8 cellular contexts compared by ENCODE assay signal in genomic region chrX:49230500-49231232, GRCh38. TPM values are rescaled to one million over a fixed set of nuclear protein-coding genes. Genes with fewer than 3 reads are reported as not detected.
DNase-seq lines count a peak whose midpoint lies in the region; ATAC-seq and TF ChIP-seq lines count a peak whose summit lies in the region.

No MANE protein-coding gene starts in this region.

- no peaks in the 10 kb centered on the region for H3K36me3 ChIP-seq in stomach

- POLR2A ChIA-PET in activated CD8-positive, alpha-beta T cell treated with anti-CD3 and anti-CD28 coated beads, Interleukin-2, amount 10 ng/mL, durations not matched to agents 7 days and 5 days (lab: Charles Lee) = interaction anchor here (1.0 kb wide), 1 partner anchor 65 kb away, joined by 3 read pairs; no protein-coding TSS in a partner anchor

- no peak for TF ChIP-seq POLR2A in stomach (IDR thresholded peaks at IDR 0.05)

- peak overlapping the region; percentile 1 to 69 (median 62) for H3K27ac ChIP-seq in stomach

- intact Hi-C loops in CD14-positive monocyte (cut with micrococcal nuclease) = no loop called here
- intact Hi-C loops in stomach (cut with DNase I; ENCODE audit: low total_unique reads) = no loop called here

- 3 to 45% (median 10%) methylated on average over 7 to 44 of the region's 44 CpGs for WGBS in stomach, 5 donors

- TF ChIP-seq CTCF in CD14-positive monocyte (IDR thresholded peaks at IDR 0.05) (peak; percentile 22), epithelial cell of esophagus (IDR thresholded peaks at IDR 0.05; ENCODE audit: insufficient read depth, low read depth, low read length, missing control alignments) (no peak), nephron progenitor cell (IDR thresholded peaks at IDR 0.05) (no peak), stomach (IDR thresholded peaks at IDR 0.05) (no peak)

- peaks cover 0 to 10% (median 0%) of the 10 kb centered on the region in 3 donors for H3K27me3 ChIP-seq in stomach

- H3K4me3 ChIP-seq in epithelial cell of esophagus (ENCODE audit: low read length) = peak overlapping the region; percentile 10
- peak overlapping the region; percentile 32 to 39 (median 38) for H3K4me3 ChIP-seq in stomach

- CTCF ChIA-PET in activated CD8-positive, alpha-beta T cell treated with anti-CD3 and anti-CD28 coated beads, Interleukin-2, amount 10 ng/mL, durations not matched to agents 7 days and 5 days (lab: Charles Lee) = interaction anchor here (2.1 to 2.5 kb wide), 2 partner anchors 38 to 40 kb away, joined by 7 to 14 read pairs; no protein-coding TSS in a partner anchor

- H3K36me3 Mint-ChIP-seq in CD14-positive monocyte (no peaks in the 10 kb centered on the region), nephron progenitor cell (ENCODE audit: low read depth) (no peaks in the 10 kb centered on the region)
- H3K36me3 Mint-ChIP-seq in activated CD8-positive, alpha-beta T cell treated with anti-CD3 and anti-CD28 coated beads, Interleukin-2, amount 10 ng/mL, durations not matched to agents 7 days and 5 days (ENCODE audit: low read depth) = no peaks in the 10 kb centered on the region

- H3K27ac Mint-ChIP-seq in CD14-positive monocyte (peak overlapping the region; percentile 78 to 92 (median 88)), nephron progenitor cell (no peak overlapping the region)
- peak overlapping the region; percentile 92 for H3K27ac Mint-ChIP-seq in activated CD8-positive, alpha-beta T cell treated with anti-CD3 and anti-CD28 coated beads, Interleukin-2, amount 10 ng/mL, durations not matched to agents 7 days and 5 days

- peak overlapping the region; percentile 79 to 90 for H3K4me3 Mint-ChIP-seq in CD14-positive monocyte
- peak overlapping the region; percentile 75 for H3K4me3 Mint-ChIP-seq in activated CD8-positive, alpha-beta T cell treated with anti-CD3 and anti-CD28 coated beads, Interleukin-2, amount 10 ng/mL, durations not matched to agents 7 days and 5 days
- peak overlapping the region; percentile 67 for H3K4me3 Mint-ChIP-seq in nephron progenitor cell

- no peak for TF ChIP-seq EP300 in stomach (IDR thresholded peaks at IDR 0.05)

- DNase-seq in CD14-positive monocyte (ENCODE audit: low spot score) = peak; percentile 68
- peak; percentile 10 for DNase-seq in MV-4-11 (lab: John Stamatoyannopoulos, UW)
- DNase-seq in activated CD8-positive, alpha-beta T cell treated with anti-CD3 and anti-CD28 coated beads, Interleukin-2, amount 10 ng/mL, durations not matched to agents 7 days and 5 days = peak; percentile 79
- peak; percentile 47 for DNase-seq in epithelial cell of esophagus (ENCODE audit: low read depth)
- DNase-seq in nephron progenitor cell = peak; percentile 56
- DNase-seq in stomach = peak; percentile 79
- no peak for DNase-seq in COR-L47 (lab: John Stamatoyannopoulos, UW)

- peaks cover 0 to 26% (median 10%) of the 10 kb centered on the region in 7 donors for H3K9me3 Mint-ChIP-seq in CD14-positive monocyte
- H3K9me3 Mint-ChIP-seq in activated CD8-positive, alpha-beta T cell treated with anti-CD3 and anti-CD28 coated beads, Interleukin-2, amount 10 ng/mL, durations not matched to agents 7 days and 5 days (ENCODE audit: insufficient read depth) = no peaks in the 10 kb centered on the region
- peaks cover 72% of the 10 kb centered on the region for H3K9me3 Mint-ChIP-seq in nephron progenitor cell

- H3K27me3 Mint-ChIP-seq in CD14-positive monocyte (ENCODE audit: low read depth in 3 of 3) (peaks cover 2 to 6% (median 4%) of the 10 kb centered on the region in 3 donors), nephron progenitor cell (ENCODE audit: low read depth, poor library complexity) (peaks cover 21% of the 10 kb centered on the region)
- no peaks in the 10 kb centered on the region for H3K27me3 Mint-ChIP-seq in activated CD8-positive, alpha-beta T cell treated with anti-CD3 and anti-CD28 coated beads, Interleukin-2, amount 10 ng/mL, durations not matched to agents 7 days and 5 days (ENCODE audit: low read depth)

- peaks cover 0 to 17% (median 4%) of the 10 kb centered on the region in 4 donors for H3K4me1 ChIP-seq in stomach

- no peaks in the 10 kb centered on the region for H3K9me3 ChIP-seq in stomach

- ATAC-seq in GM19455 (IDR thresholded peaks at IDR 0.05; ENCODE audit: unreplicated experiment) = peak; percentile 70
- peak; percentile 77 for ATAC-seq in activated CD8-positive, alpha-beta T cell treated with anti-CD3 and anti-CD28 coated beads, Interleukin-2, amount 10 ng/mL, durations not matched to agents 7 days and 5 days

- H3K4me1 Mint-ChIP-seq in CD14-positive monocyte (peaks cover 13% of the 10 kb centered on the region), nephron progenitor cell (peaks cover 7% of the 10 kb centered on the region)
- H3K4me1 Mint-ChIP-seq in activated CD8-positive, alpha-beta T cell treated with anti-CD3 and anti-CD28 coated beads, Interleukin-2, amount 10 ng/mL, durations not matched to agents 7 days and 5 days (ENCODE audit: low read depth) = peaks cover 30% of the 10 kb centered on the region

RNA-seq across cellular contexts. Expression of gene CACNA1F, which starts 2.5 kb away (rescaled TPM):
- not detected for polyA plus RNA-seq in CD14-positive monocyte
- under 1 TPM; 0.11 to 0.18 TPM for total RNA-seq in activated CD8-positive, alpha-beta T cell treated with anti-CD3 and anti-CD28 coated beads, Interleukin-2, amount 10 ng/mL, durations not matched to agents 7 days and 5 days
- total RNA-seq in stomach = 1 to 10 TPM in 1 of 5 donors, under 1 TPM in 2, not detected in 2; 0.37 to 6.1 (median 0.89) TPM
- polyA plus RNA-seq in stomach = under 1 TPM; 0.06 to 0.18 (median 0.15) TPM

RNA-seq across cellular contexts. Expression of gene CCDC22, which starts 4.6 kb away (rescaled TPM):
- polyA plus RNA-seq in CD14-positive monocyte = 10 to 100 TPM; 36.2 to 36.3 TPM
- 10 to 100 TPM; 27.3 to 32.2 TPM for total RNA-seq in activated CD8-positive, alpha-beta T cell treated with anti-CD3 and anti-CD28 coated beads, Interleukin-2, amount 10 ng/mL, durations not matched to agents 7 days and 5 days
- 10 to 100 TPM in 2 of 5 donors, 1 to 10 TPM in 3; 2.7 to 68.9 (median 7.0) TPM for total RNA-seq in stomach
- 10 to 100 TPM in 1 of 3 donors, 1 to 10 TPM in 2; 7.4 to 12.2 (median 8.9) TPM for polyA plus RNA-seq in stomach

RNA-seq across cellular contexts. Expression of gene SYP, which starts 30.7 kb away (rescaled TPM):
- under 1 TPM; 0.27 to 0.68 TPM for polyA plus RNA-seq in CD14-positive monocyte
- total RNA-seq in activated CD8-positive, alpha-beta T cell treated with anti-CD3 and anti-CD28 coated beads, Interleukin-2, amount 10 ng/mL, durations not matched to agents 7 days and 5 days = 1 to 10 TPM; 1.1 to 2.6 TPM
- 100 to 1,000 TPM in 1 of 5 donors, 1 to 10 TPM in 2, under 1 TPM in 1, not detected in 1; 0.89 to 211 (median 3.3) TPM for total RNA-seq in stomach
- 1 to 10 TPM in 2 of 3 donors, under 1 TPM in 1; 0.92 to 5.0 (median 3.9) TPM for polyA plus RNA-seq in stomach

RNA-seq across cellular contexts. Expression of gene FOXP3, which starts 33.8 kb away (rescaled TPM):
- polyA plus RNA-seq in CD14-positive monocyte = under 1 TPM in 1 of 2 donors, not detected in 1; 0.10 TPM
- 10 to 100 TPM; 14.6 to 15.4 TPM for total RNA-seq in activated CD8-positive, alpha-beta T cell treated with anti-CD3 and anti-CD28 coated beads, Interleukin-2, amount 10 ng/mL, durations not matched to agents 7 days and 5 days
- not detected for total RNA-seq in stomach
- under 1 TPM in 2 of 3 donors, not detected in 1; 0.12 to 0.88 TPM for polyA plus RNA-seq in stomach

RNA-seq across cellular contexts. Expression of gene PPP1R3F, which starts 38.9 kb away (rescaled TPM):
- polyA plus RNA-seq in CD14-positive monocyte (1 to 10 TPM in 1 of 2 donors, under 1 TPM in 1; 0.47 to 1.6 TPM), stomach (1 to 10 TPM; 2.1 to 6.4 (median 4.0) TPM)
- 1 to 10 TPM; 8.0 to 8.5 TPM for total RNA-seq in activated CD8-positive, alpha-beta T cell treated with anti-CD3 and anti-CD28 coated beads, Interleukin-2, amount 10 ng/mL, durations not matched to agents 7 days and 5 days
- 10 to 100 TPM in 1 of 5 donors, 1 to 10 TPM in 4; 1.4 to 20.4 (median 5.7) TPM for total RNA-seq in stomach
